Comparison of ENCODE assay signal across 1 cellular context in the genomic region with DNA sequence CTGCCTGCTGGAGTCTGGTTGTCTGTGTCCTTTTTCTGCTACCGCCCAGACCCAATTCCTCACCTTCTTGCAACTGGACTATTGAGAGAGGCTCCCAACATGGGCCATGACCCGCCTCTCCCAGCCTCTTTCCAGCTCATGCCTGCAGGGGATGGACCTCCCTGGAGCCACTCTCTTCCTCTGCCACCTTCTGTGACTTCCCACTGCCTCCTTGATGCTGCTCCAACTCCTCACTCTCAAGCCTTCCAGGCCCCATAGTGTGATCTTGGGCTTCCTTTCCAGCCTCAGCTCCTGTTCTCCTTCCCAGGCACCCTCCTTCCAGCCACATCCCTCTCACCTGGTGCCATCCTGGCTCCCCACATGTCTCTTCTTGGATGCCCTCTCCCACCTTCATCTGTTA.
TF ChIP-seq lines count a peak whose summit lies in the region.

No MANE protein-coding gene starts in this region.

TF ChIP-seq in HEK293, 187 proteins besides CTCF, POLR2A, EP300 and RAD21 (continued from another document):
- TF ChIP-seq, protein P1, sequence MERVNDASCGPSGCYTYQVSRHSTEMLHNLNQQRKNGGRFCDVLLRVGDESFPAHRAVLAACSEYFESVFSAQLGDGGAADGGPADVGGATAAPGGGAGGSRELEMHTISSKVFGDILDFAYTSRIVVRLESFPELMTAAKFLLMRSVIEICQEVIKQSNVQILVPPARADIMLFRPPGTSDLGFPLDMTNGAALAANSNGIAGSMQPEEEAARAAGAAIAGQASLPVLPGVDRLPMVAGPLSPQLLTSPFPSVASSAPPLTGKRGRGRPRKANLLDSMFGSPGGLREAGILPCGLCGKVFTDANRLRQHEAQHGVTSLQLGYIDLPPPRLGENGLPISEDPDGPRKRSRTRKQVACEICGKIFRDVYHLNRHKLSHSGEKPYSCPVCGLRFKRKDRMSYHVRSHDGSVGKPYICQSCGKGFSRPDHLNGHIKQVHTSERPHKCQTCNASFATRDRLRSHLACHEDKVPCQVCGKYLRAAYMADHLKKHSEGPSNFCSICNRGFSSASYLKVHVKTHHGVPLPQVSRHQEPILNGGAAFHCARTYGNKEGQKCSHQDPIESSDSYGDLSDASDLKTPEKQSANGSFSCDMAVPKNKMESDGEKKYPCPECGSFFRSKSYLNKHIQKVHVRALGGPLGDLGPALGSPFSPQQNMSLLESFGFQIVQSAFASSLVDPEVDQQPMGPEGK (tag by site-specific recombination; IDR thresholded peaks at IDR 0.05), result no peak
- peak; percentile 89 for TF ChIP-seq GLIS1 (tag by site-specific recombination; IDR thresholded peaks at IDR 0.05)
- TF ChIP-seq ZNF548 (tag by site-specific recombination; IDR thresholded peaks at IDR 0.05), result no peak
TF ChIP-seq in HEK293: peak in this region for 2.
